ENCODE assay signal across 22 cellular contexts in genomic region chr11:107006076-107006833, GRCh38. TPM values are rescaled to one million over a fixed set of nuclear protein-coding genes. Genes with fewer than 3 reads are reported as not detected.
DNase-seq lines count a peak whose midpoint lies in the region; ATAC-seq and TF ChIP-seq lines count a peak whose summit lies in the region.
"Had no signal": no experiment of that assay in that cellular context is flagged by ENCODE, and none has a peak within 500 bp of the region (broad histone marks: within the 10 kb centered on the region; RNA-seq: fewer than 3 reads in every experiment).

No MANE protein-coding gene starts in this region.

- H3K27ac ChIP-seq in A673 (ENCODE audit: low read depth, low read length, poor library complexity, severe bottlenecking) (no peak overlapping the region), Panc1 (ENCODE audit: low read length) (no peak overlapping the region), adrenal gland (no peak overlapping the region)

- DNase-seq in A673 (ENCODE audit: low spot score) (peak; percentile 61), HT1080 (ENCODE audit: low read depth) (peak; percentile 10), Panc1 (ENCODE audit: low read depth, low spot score) (no peak), fibroblast of peridontal ligament (ENCODE audit: extremely low read depth) (peak; percentile 38), NCI-H2081 (lab: John Stamatoyannopoulos, UW) (no peak), NCI-H146 treated with DMSO at 0.1 percent for 48 hours (lab: John Stamatoyannopoulos, UW; ENCODE audit: unreplicated experiment) (no peak), adrenal gland (no peak)
- DNase-seq: AML-193, DMS 273 treated with DMSO at 0.1 percent for 48 hours, HCEC 1CT, KBM-7, NCI-H1417 treated with DMSO at 0.1 percent for 48 hours, NCI-H2029, NCI-H2171 treated with DMSO at 0.1 percent for 48 hours, NCI-H446 treated with DMSO at 0.1 percent for 48 hours, NCI-H69, RPMI8226, SIG-M5 had no signal

- TF ChIP-seq CTCF in A673 (conservative IDR thresholded peaks at IDR 0.05; ENCODE audit: low read depth, low read length) (no peak), Panc1 (IDR thresholded peaks at IDR 0.05) (no peak), adrenal gland (IDR thresholded peaks at IDR 0.05) (no peak)

- no peak overlapping the region for H3K4me3 ChIP-seq in A673 (ENCODE audit: low read depth, low read length, poor library complexity, severe bottlenecking)
- no peak overlapping the region; a peak in 1 of 4 replicates for H3K4me3 ChIP-seq in Panc1 (ENCODE audit: low read depth in 2 of 2, low read length in 2 of 2)
- H3K4me3 ChIP-seq in adrenal gland, result no peak overlapping the region
- H3K4me3 ChIP-seq: GM23338 had no signal

- in situ Hi-C loops in Panc1 (cut with HindIII; ENCODE audit: low pct_unique_long_range_greater_than_20kb, low sequenced_read_pairs), result no loop called here

- H3K27me3 ChIP-seq in A673 (replicated peaks; ENCODE audit: insufficient read depth, low read depth, low read length, poor library complexity), result no peaks in the 10 kb centered on the region
- H3K27me3 ChIP-seq in Panc1 (ENCODE audit: control insufficient read depth, insufficient read depth, low read length), result no peaks in the 10 kb centered on the region
- H3K27me3 ChIP-seq in adrenal gland, result no peaks in the 10 kb centered on the region

- H3K36me3 ChIP-seq in A673 (ENCODE audit: insufficient read depth, low read length, poor library complexity, severe bottlenecking), result no peaks in the 10 kb centered on the region
- no peaks in the 10 kb centered on the region for H3K36me3 ChIP-seq in Panc1 (ENCODE audit: control insufficient read depth, insufficient read depth, low read length)
- no peaks in the 10 kb centered on the region for H3K36me3 ChIP-seq in adrenal gland (replicated peaks in 1 of 2)

- TF ChIP-seq POLR2A in adrenal gland (IDR thresholded peaks at IDR 0.05), result no peak

- peaks cover 4% of the 10 kb centered on the region for H3K4me1 ChIP-seq in A673 (ENCODE audit: insufficient read depth, low read length, poor library complexity, severe bottlenecking)
- H3K4me1 ChIP-seq in Panc1 (ENCODE audit: control insufficient read depth, insufficient read depth, low read length), result peaks cover 5% of the 10 kb centered on the region
- H3K4me1 ChIP-seq in adrenal gland (replicated peaks in 1 of 2), result no peaks in the 10 kb centered on the region

- POLR2A ChIA-PET in A673 (lab: Charles Lee; ENCODE audit: low non-redundant PET) (no interaction called here), Panc1 (lab: Charles Lee) (no interaction called here)

- intact Hi-C loops in A673 (cut with micrococcal nuclease; ENCODE audit: unreplicated experiment), result no loop called here
- intact Hi-C loops in Panc1 (cut with micrococcal nuclease; ENCODE audit: unreplicated experiment), result no loop called here
- intact Hi-C loops in adrenal gland (cut with DNase I), result no loop called here

- WGBS in adrenal gland, 4 donors, result 54 to 73% (median 71%) methylated on average over 2 of the region's 2 CpGs

- ATAC-seq in Panc1 (peak; percentile 87), GM19023 (IDR thresholded peaks at IDR 0.05; ENCODE audit: unreplicated experiment) (no peak)
- ATAC-seq: GM23338, HepG2 had no signal

- CTCF ChIA-PET in A673 (lab: Charles Lee) (no interaction called here), Panc1 (lab: Charles Lee) (no interaction called here)

- H3K9me3 ChIP-seq in A673 (ENCODE audit: low read depth, low read length, poor library complexity, severe bottlenecking) (no peaks in the 10 kb centered on the region), Panc1 (ENCODE audit: control insufficient read depth, insufficient read depth, low read depth, low read length) (no peaks in the 10 kb centered on the region), adrenal gland (replicated peaks in 1 of 3) (no peaks in the 10 kb centered on the region)

- BruUV-seq in A673 (replicated peaks; lab: Mats Ljungman, UMichigan), result no TSS peak
- no TSS peak for BruUV-seq in Panc1 (replicated peaks; lab: Mats Ljungman, UMichigan)

RNA-seq across cellular contexts. Expression of gene GUCY1A2, which starts 12.0 kb away (rescaled TPM):
- 5.3 and 5.4 TPM in 2 replicates for total RNA-seq in A673 (2021)
- total RNA-seq in HT1080 (2014; rRNA removed; shearing (Covaris generic)), result 0.27 and 0.84 TPM in 2 replicates
- polyA plus RNA-seq in HT1080 (2015; cell fraction: cytosol; rRNA removed), result 0.14 and 0.16 TPM in 2 replicates
- polyA plus RNA-seq in HT1080 (2015; cell fraction: nucleus; rRNA removed), result 0.23 and 0.35 TPM in 2 replicates
- total RNA-seq in Panc1 (2021; ENCODE audit: unreplicated experiment), result 1.9 TPM
- 1.2 TPM for polyA plus RNA-seq in Panc1 (2012; ENCODE audit: insufficient read length)
- total RNA-seq in adrenal gland, result 10 to 100 TPM in 7 of 8 donors, 1 to 10 TPM in 1; 7.2 to 25.4 (median 13.9) TPM
- 1 to 10 TPM; 1.3 to 2.6 (median 1.6) TPM for polyA plus RNA-seq in adrenal gland
- total RNA-seq: T-helper 1 cell treated with Interleukin-12 subunit alpha and Interleukin-12 subunit beta and Interleukin-4 antibody, amounts not matched to agents 30 ng/mL and 1 ng/mL, for 36 hours had no signal

Comparison
In these comparisons a context has a peak if more than half of its experiments do, and no peak if none do; other contexts are left out.
1. DNase-seq: peak in A673 (single experiment), HT1080 (single experiment) and fibroblast of peridontal ligament (single experiment); none in Panc1 (single experiment), NCI-H2081 (0 of 2), NCI-H146 treated with DMSO at 0.1 percent for 48 hours (single experiment) and adrenal gland (0 of 7).